Comparison of ENCODE assay signal across 17 cellular contexts in the genomic region with DNA sequence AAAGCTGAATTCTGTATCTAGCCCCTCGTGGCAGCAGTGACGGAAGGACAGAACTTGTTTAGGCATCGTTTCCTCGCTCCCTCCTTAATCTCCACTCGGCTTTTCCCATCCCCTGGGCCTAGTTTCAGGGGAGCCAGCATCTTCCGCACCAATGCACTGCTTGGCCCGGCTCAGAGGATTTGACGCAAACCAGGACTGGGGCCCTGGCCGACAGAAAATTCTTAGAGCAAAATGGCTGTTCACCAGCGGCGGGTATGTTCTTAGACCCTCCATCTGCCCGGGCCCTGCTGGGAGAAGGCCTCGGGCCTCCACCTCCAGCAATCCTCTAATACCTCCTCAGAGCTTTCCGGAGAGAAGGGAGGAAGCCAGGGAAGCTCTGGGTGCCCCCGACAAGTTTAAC. TPM values are rescaled to one million over a fixed set of nuclear protein-coding genes. Genes with fewer than 3 reads are reported as not detected.
A peak's percentile ranks its signal among the peaks of the same experiment; 100 is the strongest.
DNase-seq lines count a peak whose midpoint lies in the region; ATAC-seq and TF ChIP-seq lines count a peak whose summit lies in the region.
"Had no signal": no experiment of that assay in that cellular context is flagged by ENCODE, and none has a peak within 500 bp of the region (broad histone marks: within the 10 kb centered on the region; RNA-seq: fewer than 3 reads in every experiment).

No MANE protein-coding gene starts in this region.

- in situ Hi-C loops in ACHN (cut with HindIII; ENCODE audit: low pct_ligation_motif_present, low pct_unique_long_range_greater_than_20kb, low sequenced_read_pairs), result no loop called here

- no peak for ATAC-seq in HG03039 (IDR thresholded peaks at IDR 0.05; ENCODE audit: unreplicated experiment)

- H3K36me3 Mint-ChIP-seq in CD14-positive monocyte (no peaks in the 10 kb centered on the region), glutamatergic neuron (ENCODE audit: unreplicated experiment) (no peaks in the 10 kb centered on the region), type B pancreatic cell (peaks cover 2% of the 10 kb centered on the region)
- H3K36me3 Mint-ChIP-seq: CD4-positive, alpha-beta memory T cell had no signal

- H3K9me3 Mint-ChIP-seq in CD14-positive monocyte (no peaks in the 10 kb centered on the region), glutamatergic neuron (ENCODE audit: unreplicated experiment) (peaks cover 10% of the 10 kb centered on the region), type B pancreatic cell (no peaks in the 10 kb centered on the region)
- H3K9me3 Mint-ChIP-seq: CD4-positive, alpha-beta memory T cell had no signal

- H3K27me3 Mint-ChIP-seq in CD14-positive monocyte (ENCODE audit: low read depth in 3 of 3) (peaks cover under 1 to 5% (median 4%) of the 10 kb centered on the region in 3 donors), glutamatergic neuron (ENCODE audit: unreplicated experiment) (peaks cover 11% of the 10 kb centered on the region), type B pancreatic cell (no peaks in the 10 kb centered on the region)

- TF ChIP-seq CTCF in CD14-positive monocyte (IDR thresholded peaks at IDR 0.05), result no peak
- TF ChIP-seq CTCF in glutamatergic neuron (IDR thresholded peaks at IDR 0.05; ENCODE audit: partially characterized antibody, unreplicated experiment), result no peak
- TF ChIP-seq CTCF in type B pancreatic cell (conservative IDR thresholded peaks at IDR 0.05), result no peak

- intact Hi-C loops in CD14-positive monocyte (cut with micrococcal nuclease) (no loop called here), posterior vena cava (cut with DNase I) (loop anchor here in 1 of 2 donors (10.0 kb wide), 1 partner anchor 236 kb away; no protein-coding TSS in a partner anchor)

- H3K4me1 Mint-ChIP-seq in CD14-positive monocyte (no peaks in the 10 kb centered on the region), glutamatergic neuron (ENCODE audit: low read depth, unreplicated experiment) (peaks cover 30% of the 10 kb centered on the region), type B pancreatic cell (ENCODE audit: unreplicated experiment) (peaks cover 29% of the 10 kb centered on the region)
- H3K4me1 Mint-ChIP-seq: CD4-positive, alpha-beta memory T cell had no signal

- H3K4me3 Mint-ChIP-seq in CD14-positive monocyte (no peak overlapping the region), glutamatergic neuron (ENCODE audit: unreplicated experiment) (peak overlapping the region; percentile 48), type B pancreatic cell (no peak overlapping the region)
- H3K4me3 Mint-ChIP-seq: CD4-positive, alpha-beta memory T cell had no signal

- H3K27ac Mint-ChIP-seq in CD14-positive monocyte (no peak overlapping the region), glutamatergic neuron (ENCODE audit: unreplicated experiment) (peak overlapping the region; percentile 38), type B pancreatic cell (no peak overlapping the region)
- H3K27ac Mint-ChIP-seq: CD4-positive, alpha-beta memory T cell had no signal

- peak; percentile 26 for DNase-seq in CD14-positive monocyte (ENCODE audit: low spot score)
- DNase-seq in SK-N-DZ (ENCODE audit: low spot score), result peak; percentile 43
- no peak for DNase-seq in glutamatergic neuron
- peak; percentile 24 for DNase-seq in posterior vena cava (ENCODE audit: low spot score)
- no peak for DNase-seq in ACHN
- no peak for DNase-seq in NCI-H748 (lab: John Stamatoyannopoulos, UW; ENCODE audit: unreplicated experiment)
- no peak for DNase-seq in type B pancreatic cell (ENCODE audit: extremely low spot score, unreplicated experiment)
- DNase-seq: activated CD4-positive, alpha-beta T cell treated with anti-CD3 and anti-CD28 coated beads, Interleukin-2, amount 50 U/mL, for 48 hours; activated naive CD4-positive, alpha-beta T cell; effector CD8-positive, alpha-beta T cell; GF-D8; NCI-H1436 treated with DMSO at 0.1 percent for 48 hours; NCI-H69; T-helper 1 cell; testis had no signal

RNA-seq across cellular contexts. Expression of a gene that starts 54.6 kb away (rescaled TPM):
- under 1 TPM; 0.11 to 0.27 TPM for polyA plus RNA-seq in CD14-positive monocyte
- 29.6 and 30.0 TPM in 2 replicates for polyA plus RNA-seq in SK-N-DZ (2014; cell fraction: cytosol; rRNA removed)
- 20.4 and 25.5 TPM in 2 replicates for polyA plus RNA-seq in SK-N-DZ (2014; cell fraction: nucleus; rRNA removed)
- 197 TPM for total RNA-seq in glutamatergic neuron (ENCODE audit: unreplicated experiment)
- 10 to 100 TPM; 38.9 to 57.9 TPM for total RNA-seq in posterior vena cava
- total RNA-seq in type B pancreatic cell (ENCODE audit: low replicate concordance), result 35.5 and 71.9 TPM in 2 replicates

RNA-seq across cellular contexts. Expression of a gene that starts 55.4 kb away (rescaled TPM):
- under 1 TPM in 1 of 2 donors, not detected in 1; 0.21 TPM for polyA plus RNA-seq in CD14-positive monocyte
- polyA plus RNA-seq in SK-N-DZ (2014; cell fraction: cytosol; rRNA removed), result 3.7 and 10.0 TPM in 2 replicates
- polyA plus RNA-seq in SK-N-DZ (2014; cell fraction: nucleus; rRNA removed), result 11.1 and 13.7 TPM in 2 replicates
- 25.3 TPM for total RNA-seq in glutamatergic neuron (ENCODE audit: unreplicated experiment)
- total RNA-seq in posterior vena cava, result 10 to 100 TPM in 1 of 2 donors, 1 to 10 TPM in 1; 6.2 to 10.4 TPM
- total RNA-seq in type B pancreatic cell (ENCODE audit: low replicate concordance), result 8.5 and 29.6 TPM in 2 replicates
- polyA plus RNA-seq: CD4-positive, alpha-beta memory T cell had no signal

Comparison
In these comparisons a context has a peak if more than half of its experiments do, and no peak if none do; other contexts are left out.
1. DNase-seq: peak in CD14-positive monocyte (single experiment), SK-N-DZ (single experiment) and posterior vena cava (single experiment); none in glutamatergic neuron (single experiment), ACHN (single experiment), NCI-H748 (single experiment) and type B pancreatic cell (single experiment).